Comparison of ENCODE assay signal across 10 cellular contexts in the genomic region with DNA sequence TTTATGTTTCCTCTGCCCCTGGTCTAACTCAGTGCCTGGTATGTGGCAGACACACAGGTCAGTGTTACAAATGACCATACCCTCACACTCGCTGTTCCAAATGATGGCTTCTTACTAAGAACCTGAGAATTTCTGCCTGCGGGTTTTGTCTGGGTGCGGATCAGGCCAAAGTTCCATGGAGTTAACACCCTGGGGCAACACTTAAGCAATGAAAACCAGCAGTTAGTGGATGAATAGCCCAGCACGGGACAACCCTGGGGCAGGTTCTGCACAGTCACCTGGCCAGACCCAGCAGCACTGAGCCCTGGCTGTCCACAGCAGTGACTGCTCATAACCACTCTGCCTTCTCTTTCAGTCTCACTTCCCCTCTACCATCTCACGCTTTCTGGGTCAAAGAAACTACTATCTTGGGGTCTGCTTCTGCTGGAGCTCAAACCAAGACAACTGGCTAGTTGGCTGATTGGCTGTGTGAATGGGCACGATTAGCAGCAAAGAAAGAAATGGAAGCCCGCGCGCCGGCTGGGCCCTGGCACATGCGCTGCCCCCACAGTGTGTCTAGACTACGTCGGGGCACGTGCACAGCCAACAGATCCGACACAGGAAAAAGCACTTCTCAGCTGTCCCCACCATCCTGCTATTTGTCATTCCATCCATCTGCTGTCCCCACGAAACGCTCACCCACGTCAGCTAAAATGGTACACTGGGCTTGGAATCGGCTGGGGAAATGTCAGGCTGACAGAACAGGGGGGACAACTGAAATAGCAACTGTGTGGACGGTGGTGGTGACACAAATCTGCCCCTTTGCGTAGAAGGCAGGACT. TPM values are rescaled to one million over a fixed set of nuclear protein-coding genes. Genes with fewer than 3 reads are reported as not detected.
DNase-seq lines count a peak whose midpoint lies in the region; ATAC-seq and TF ChIP-seq lines count a peak whose summit lies in the region.
"Had no signal": no experiment of that assay in that cellular context is flagged by ENCODE, and none has a peak within 500 bp of the region (broad histone marks: within the 10 kb centered on the region; RNA-seq: fewer than 3 reads in every experiment).

No MANE protein-coding gene starts in this region.

- no peaks in the 10 kb centered on the region for H3K9me3 ChIP-seq in MG63

- in situ Hi-C loops in GM13976 (cut with MboI; ENCODE audit: low sequenced_read_pairs, unreplicated experiment), result no loop called here

- H3K36me3 ChIP-seq in MG63, result no peaks in the 10 kb centered on the region

- ATAC-seq in GM21423 (IDR thresholded peaks at IDR 0.05; ENCODE audit: unreplicated experiment) (peak; percentile 91), HG03432 (IDR thresholded peaks at IDR 0.05; ENCODE audit: unreplicated experiment) (peak; percentile 94)
- ATAC-seq: esophagus mucosa had no signal

- H3K4me3 ChIP-seq in MG63, result no peak overlapping the region

- peak; percentile 80 for DNase-seq in GM13976 (ENCODE audit: low spot score)
- DNase-seq in iPS-NIHi11 (ENCODE audit: low spot score), result peak; percentile 43
- DNase-seq in HUDEP-2 (lab: John Stamatoyannopoulos, UW; ENCODE audit: unreplicated experiment in 76 of 76), result no peak
- no peak for DNase-seq in MG63
- DNase-seq in effector CD4-positive, alpha-beta T cell, result no peak
- DNase-seq in DMS153 (lab: John Stamatoyannopoulos, UW), result no peak
- DNase-seq: NCI-H1417 had no signal

- H3K27me3 ChIP-seq in MG63, result no peaks in the 10 kb centered on the region

- TF ChIP-seq CTCF in GM13976 (IDR thresholded peaks at IDR 0.05; ENCODE audit: borderline replicate concordance, control extremely low read depth, extremely low read depth, insufficient read depth, missing control alignments), result no peak

RNA-seq across cellular contexts. Expression of a gene that starts 36.6 kb away (rescaled TPM):
- total RNA-seq in MG63 (2014; rRNA removed; shearing (Covaris generic); ENCODE audit: low replicate concordance), result 20.6 and 23.5 TPM in 2 replicates

RNA-seq across cellular contexts. Expression of a gene that starts 36.8 kb away (rescaled TPM):
- total RNA-seq in MG63 (2014; rRNA removed; shearing (Covaris generic); ENCODE audit: low replicate concordance), result 78.5 and 99.6 TPM in 2 replicates

RNA-seq across cellular contexts. Expression of a gene that starts 52.3 kb away (rescaled TPM):
- total RNA-seq in MG63 (2014; rRNA removed; shearing (Covaris generic); ENCODE audit: low replicate concordance), result not detected in 2 replicates

Comparison
In these comparisons a context has a peak if more than half of its experiments do, and no peak if none do; other contexts are left out.
1. DNase-seq: peak in GM13976 (single experiment) and iPS-NIHi11 (single experiment); none in HUDEP-2 (0 of 76), MG63 (single experiment), effector CD4-positive, alpha-beta T cell (single experiment) and DMS153 (single experiment).